ENCODE assay signal across 2 cellular contexts in the genomic region with DNA sequence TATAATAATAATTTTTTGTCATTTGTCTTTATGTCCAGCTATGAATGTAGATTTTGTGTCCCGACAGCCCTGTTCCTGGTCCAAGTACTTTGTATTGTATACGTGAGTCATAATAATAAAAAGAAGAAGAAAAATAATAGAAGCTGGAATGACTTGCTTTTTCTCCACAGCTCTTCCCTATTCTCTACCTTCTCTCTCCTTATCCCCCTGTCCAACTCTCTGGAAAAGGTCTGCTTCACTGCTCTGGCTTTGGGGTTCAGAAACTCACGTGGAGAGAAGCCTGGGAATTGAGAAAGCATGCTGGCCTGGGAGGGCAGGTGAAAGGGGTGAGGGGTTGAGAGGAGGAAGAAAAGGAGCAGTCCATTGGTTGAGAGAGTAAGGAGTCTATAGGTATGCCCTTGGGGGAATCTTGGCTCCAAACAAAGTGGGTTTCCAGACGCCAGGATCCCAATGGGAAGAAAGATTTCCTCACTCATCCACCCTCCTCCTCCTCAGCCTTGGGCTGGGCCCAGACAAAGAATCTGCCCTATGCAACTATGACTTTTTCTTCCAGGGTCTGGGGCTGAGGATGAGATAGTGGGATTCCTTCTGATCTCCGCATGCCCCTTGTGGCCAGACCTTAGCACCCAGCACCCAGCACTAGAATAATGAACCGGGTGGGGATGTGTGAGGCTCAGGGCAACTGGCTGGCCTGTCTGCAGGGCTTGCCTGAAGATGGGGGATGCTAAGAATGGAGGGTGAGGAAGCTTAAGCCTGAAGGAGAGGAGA.
A peak's percentile ranks its signal among the peaks of the same experiment; 100 is the strongest.
TF ChIP-seq lines count a peak whose summit lies in the region.

No MANE protein-coding gene starts in this region.

TF ChIP-seq in GM23338, 12 proteins besides CTCF, POLR2A, EP300 and RAD21:
- TF ChIP-seq ZNF331 (CRISPR knock-in tag; IDR thresholded peaks at IDR 0.05; ENCODE audit: low read depth) (no peak), EZH2 (IDR thresholded peaks at IDR 0.05; ENCODE audit: low read depth, unreplicated experiment) (peak; percentile 62)

TF ChIP-seq in K562, 482 proteins besides CTCF, POLR2A, EP300 and RAD21:
- TF ChIP-seq CBFA2T3 (IDR thresholded peaks at IDR 0.05) = no peak
- no peak for TF ChIP-seq EWSR1 (IDR thresholded peaks at IDR 0.05; ENCODE audit: borderline replicate concordance, low read depth, partially characterized antibody)
- 0 out of 2 replicates have a peak, but pooled peaks have one; percentile 11 for TF ChIP-seq MAFG (tag; conservative IDR thresholded peaks at IDR 0.05)
- TF ChIP-seq, protein P1, sequence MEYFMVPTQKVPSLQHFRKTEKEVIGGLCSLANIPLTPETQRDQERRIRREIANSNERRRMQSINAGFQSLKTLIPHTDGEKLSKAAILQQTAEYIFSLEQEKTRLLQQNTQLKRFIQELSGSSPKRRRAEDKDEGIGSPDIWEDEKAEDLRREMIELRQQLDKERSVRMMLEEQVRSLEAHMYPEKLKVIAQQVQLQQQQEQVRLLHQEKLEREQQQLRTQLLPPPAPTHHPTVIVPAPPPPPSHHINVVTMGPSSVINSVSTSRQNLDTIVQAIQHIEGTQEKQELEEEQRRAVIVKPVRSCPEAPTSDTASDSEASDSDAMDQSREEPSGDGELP (CRISPR knock-in tag; IDR thresholded peaks at IDR 0.05; ENCODE audit: borderline replicate concordance) = 0 out of 2 replicates have a peak, but pooled peaks have one; percentile 14
- no peak for TF ChIP-seq MAFK (IDR thresholded peaks at IDR 0.05; ENCODE audit: low read length)
- no peak for TF ChIP-seq ZBTB17 (CRISPR knock-in tag; IDR thresholded peaks at IDR 0.05)
- no peak for TF ChIP-seq SMAD2 (IDR thresholded peaks at IDR 0.05; ENCODE audit: low read depth, low read length)
- TF ChIP-seq CEBPZ (IDR thresholded peaks at IDR 0.05; ENCODE audit: borderline replicate concordance, low read depth, low read length) = no peak
- TF ChIP-seq U2AF1 (optimal IDR thresholded peaks at IDR 0.05; ENCODE audit: low read depth, low read length) = no peak
- no peak for TF ChIP-seq DNMT1 (IDR thresholded peaks at IDR 0.05)
- TF ChIP-seq HEY1 (CRISPR knock-in tag; IDR thresholded peaks at IDR 0.05; ENCODE audit: borderline replicate concordance) = no peak
- no peak for TF ChIP-seq KDM5B (IDR thresholded peaks at IDR 0.05; ENCODE audit: insufficient replicate concordance, low read depth, low read length)
- TF ChIP-seq, protein P2, sequence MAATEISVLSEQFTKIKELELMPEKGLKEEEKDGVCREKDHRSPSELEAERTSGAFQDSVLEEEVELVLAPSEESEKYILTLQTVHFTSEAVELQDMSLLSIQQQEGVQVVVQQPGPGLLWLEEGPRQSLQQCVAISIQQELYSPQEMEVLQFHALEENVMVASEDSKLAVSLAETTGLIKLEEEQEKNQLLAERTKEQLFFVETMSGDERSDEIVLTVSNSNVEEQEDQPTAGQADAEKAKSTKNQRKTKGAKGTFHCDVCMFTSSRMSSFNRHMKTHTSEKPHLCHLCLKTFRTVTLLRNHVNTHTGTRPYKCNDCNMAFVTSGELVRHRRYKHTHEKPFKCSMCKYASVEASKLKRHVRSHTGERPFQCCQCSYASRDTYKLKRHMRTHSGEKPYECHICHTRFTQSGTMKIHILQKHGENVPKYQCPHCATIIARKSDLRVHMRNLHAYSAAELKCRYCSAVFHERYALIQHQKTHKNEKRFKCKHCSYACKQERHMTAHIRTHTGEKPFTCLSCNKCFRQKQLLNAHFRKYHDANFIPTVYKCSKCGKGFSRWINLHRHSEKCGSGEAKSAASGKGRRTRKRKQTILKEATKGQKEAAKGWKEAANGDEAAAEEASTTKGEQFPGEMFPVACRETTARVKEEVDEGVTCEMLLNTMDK (IDR thresholded peaks at IDR 0.05; ENCODE audit: borderline replicate concordance, insufficient read depth, low read depth, low read length, poor library complexity, severe bottlenecking) = peak; percentile 9
- TF ChIP-seq SNIP1 (IDR thresholded peaks at IDR 0.05; ENCODE audit: low read depth) = no peak
- no peak for TF ChIP-seq ZBTB34 (CRISPR knock-in tag; IDR thresholded peaks at IDR 0.05)
- TF ChIP-seq C11orf30 (IDR thresholded peaks at IDR 0.05; ENCODE audit: low read depth) = peak; percentile 28
- TF ChIP-seq, protein P3, sequence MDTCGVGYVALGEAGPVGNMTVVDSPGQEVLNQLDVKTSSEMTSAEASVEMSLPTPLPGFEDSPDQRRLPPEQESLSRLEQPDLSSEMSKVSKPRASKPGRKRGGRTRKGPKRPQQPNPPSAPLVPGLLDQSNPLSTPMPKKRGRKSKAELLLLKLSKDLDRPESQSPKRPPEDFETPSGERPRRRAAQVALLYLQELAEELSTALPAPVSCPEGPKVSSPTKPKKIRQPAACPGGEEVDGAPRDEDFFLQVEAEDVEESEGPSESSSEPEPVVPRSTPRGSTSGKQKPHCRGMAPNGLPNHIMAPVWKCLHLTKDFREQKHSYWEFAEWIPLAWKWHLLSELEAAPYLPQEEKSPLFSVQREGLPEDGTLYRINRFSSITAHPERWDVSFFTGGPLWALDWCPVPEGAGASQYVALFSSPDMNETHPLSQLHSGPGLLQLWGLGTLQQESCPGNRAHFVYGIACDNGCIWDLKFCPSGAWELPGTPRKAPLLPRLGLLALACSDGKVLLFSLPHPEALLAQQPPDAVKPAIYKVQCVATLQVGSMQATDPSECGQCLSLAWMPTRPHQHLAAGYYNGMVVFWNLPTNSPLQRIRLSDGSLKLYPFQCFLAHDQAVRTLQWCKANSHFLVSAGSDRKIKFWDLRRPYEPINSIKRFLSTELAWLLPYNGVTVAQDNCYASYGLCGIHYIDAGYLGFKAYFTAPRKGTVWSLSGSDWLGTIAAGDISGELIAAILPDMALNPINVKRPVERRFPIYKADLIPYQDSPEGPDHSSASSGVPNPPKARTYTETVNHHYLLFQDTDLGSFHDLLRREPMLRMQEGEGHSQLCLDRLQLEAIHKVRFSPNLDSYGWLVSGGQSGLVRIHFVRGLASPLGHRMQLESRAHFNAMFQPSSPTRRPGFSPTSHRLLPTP (IDR thresholded peaks at IDR 0.05; ENCODE audit: borderline replicate concordance, extremely low read depth, insufficient read length) = no peak
- TF ChIP-seq, protein P4, sequence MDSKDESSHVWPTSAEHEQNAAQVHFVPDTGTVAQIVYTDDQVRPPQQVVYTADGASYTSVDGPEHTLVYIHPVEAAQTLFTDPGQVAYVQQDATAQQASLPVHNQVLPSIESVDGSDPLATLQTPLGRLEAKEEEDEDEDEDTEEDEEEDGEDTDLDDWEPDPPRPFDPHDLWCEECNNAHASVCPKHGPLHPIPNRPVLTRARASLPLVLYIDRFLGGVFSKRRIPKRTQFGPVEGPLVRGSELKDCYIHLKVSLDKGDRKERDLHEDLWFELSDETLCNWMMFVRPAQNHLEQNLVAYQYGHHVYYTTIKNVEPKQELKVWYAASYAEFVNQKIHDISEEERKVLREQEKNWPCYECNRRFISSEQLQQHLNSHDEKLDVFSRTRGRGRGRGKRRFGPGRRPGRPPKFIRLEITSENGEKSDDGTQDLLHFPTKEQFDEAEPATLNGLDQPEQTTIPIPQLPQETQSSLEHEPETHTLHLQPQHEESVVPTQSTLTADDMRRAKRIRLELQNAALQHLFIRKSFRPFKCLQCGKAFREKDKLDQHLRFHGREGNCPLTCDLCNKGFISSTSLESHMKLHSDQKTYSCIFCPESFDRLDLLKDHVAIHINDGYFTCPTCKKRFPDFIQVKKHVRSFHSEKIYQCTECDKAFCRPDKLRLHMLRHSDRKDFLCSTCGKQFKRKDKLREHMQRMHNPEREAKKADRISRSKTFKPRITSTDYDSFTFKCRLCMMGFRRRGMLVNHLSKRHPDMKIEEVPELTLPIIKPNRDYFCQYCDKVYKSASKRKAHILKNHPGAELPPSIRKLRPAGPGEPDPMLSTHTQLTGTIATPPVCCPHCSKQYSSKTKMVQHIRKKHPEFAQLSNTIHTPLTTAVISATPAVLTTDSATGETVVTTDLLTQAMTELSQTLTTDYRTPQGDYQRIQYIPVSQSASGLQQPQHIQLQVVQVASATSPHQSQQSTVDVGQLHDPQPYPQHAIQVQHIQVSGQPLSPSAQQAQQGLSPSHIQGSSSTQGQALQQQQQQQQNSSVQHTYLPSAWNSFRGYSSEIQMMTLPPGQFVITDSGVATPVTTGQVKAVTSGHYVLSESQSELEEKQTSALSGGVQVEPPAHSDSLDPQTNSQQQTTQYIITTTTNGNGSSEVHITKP (IDR thresholded peaks at IDR 0.05; ENCODE audit: partially characterized antibody) = peak; percentile 46
- TF ChIP-seq NFE2 (IDR thresholded peaks at IDR 0.05; ENCODE audit: low read depth) = peak; percentile 32; the same call in 1 of the 2 replicates
